In genomic region chr10:3852147-3852904, GRCh38 we compare ENCODE assay signal across 1 cellular context.
A peak's percentile ranks its signal among the peaks of the same experiment; 100 is the strongest.
TF ChIP-seq lines count a peak whose summit lies in the region.

No MANE protein-coding gene starts in this region.

TF ChIP-seq in K562, 482 proteins besides CTCF, POLR2A, EP300 and RAD21 (continued from another document and continues in another):
- TF ChIP-seq ZNF551 (CRISPR knock-in tag; IDR thresholded peaks at IDR 0.05) (no peak), OTX1 (CRISPR knock-in tag; IDR thresholded peaks at IDR 0.05) (no peak), ETV6 (IDR thresholded peaks at IDR 0.05; ENCODE audit: borderline replicate concordance in 1 of 2, low read depth in 2 of 2, low read length in 1 of 2) (no peak), ETV6 (CRISPR knock-in tag; IDR thresholded peaks at IDR 0.05; ENCODE audit: borderline replicate concordance) (no peak), TCF3 (CRISPR knock-in tag; IDR thresholded peaks at IDR 0.05) (peak; percentile 18; the same call in 1 of the 2 replicates), CBX1 (IDR thresholded peaks at IDR 0.05; ENCODE audit: low read depth) (no peak), CREM (IDR thresholded peaks at IDR 0.05; ENCODE audit: low read depth) (peak; percentile 81), ZNF3 (CRISPR knock-in tag; IDR thresholded peaks at IDR 0.05) (no peak), NFYB (IDR thresholded peaks at IDR 0.05; ENCODE audit: extremely low read depth, insufficient read length) (no peak), ZNF41 (CRISPR knock-in tag; conservative IDR thresholded peaks at IDR 0.05) (no peak), RBM14 (IDR thresholded peaks at IDR 0.05; ENCODE audit: borderline replicate concordance, insufficient read depth, low read depth, low read length) (no peak), SMAD1 (IDR thresholded peaks at IDR 0.05; ENCODE audit: low read depth, low read length, partially characterized antibody) (no peak), BRF1 (IDR thresholded peaks at IDR 0.05; ENCODE audit: borderline replicate concordance, extremely low read depth, insufficient read length) (no peak), MTF1 (CRISPR knock-in tag; IDR thresholded peaks at IDR 0.05; ENCODE audit: borderline replicate concordance) (no peak), SRSF7 (optimal IDR thresholded peaks at IDR 0.05; ENCODE audit: low read depth, low read length) (no peak), TAF15 (IDR thresholded peaks at IDR 0.05; ENCODE audit: low read depth, low read length) (no peak), SP2 (IDR thresholded peaks at IDR 0.05; ENCODE audit: extremely low read depth, low read depth, low read length, poor library complexity, severe bottlenecking) (no peak), KLF16 (IDR thresholded peaks at IDR 0.05) (no peak), MCM7 (IDR thresholded peaks at IDR 0.05) (no peak), MEF2D (tag; conservative IDR thresholded peaks at IDR 0.05; ENCODE audit: low read depth) (peak; percentile 79; the same call in 1 of the 2 replicates), ASH1L (IDR thresholded peaks at IDR 0.05; ENCODE audit: borderline replicate concordance, low read depth, partially characterized antibody) (no peak), PATZ1 (CRISPR knock-in tag; IDR thresholded peaks at IDR 0.05; ENCODE audit: borderline replicate concordance) (no peak), SPI1 (IDR thresholded peaks at IDR 0.05; ENCODE audit: borderline replicate concordance, low read depth, low read length) (no peak), CHCHD3 (CRISPR knock-in tag; IDR thresholded peaks at IDR 0.05) (no peak), MTA3 (IDR thresholded peaks at IDR 0.05; ENCODE audit: borderline replicate concordance) (peak; percentile 56; the same call in 1 of the 2 replicates), ZNF146 (CRISPR knock-in tag; IDR thresholded peaks at IDR 0.05; ENCODE audit: unreplicated experiment) (no peak), ZNF184 (CRISPR knock-in tag; IDR thresholded peaks at IDR 0.05) (no peak), MCM2 (IDR thresholded peaks at IDR 0.05; ENCODE audit: low read depth) (no peak), LCOR (CRISPR knock-in tag; IDR thresholded peaks at IDR 0.05) (no peak), HNRNPLL (IDR thresholded peaks at IDR 0.05; ENCODE audit: low read depth, low read length, poor library complexity, severe bottlenecking) (no peak), U2AF1 (optimal IDR thresholded peaks at IDR 0.05; ENCODE audit: low read depth, low read length) (no peak), SAFB2 (IDR thresholded peaks at IDR 0.05; ENCODE audit: borderline replicate concordance, low read depth, low read length, severe bottlenecking) (no peak), NCOA6 (IDR thresholded peaks at IDR 0.05) (no peak), GABPA (tag; conservative IDR thresholded peaks at IDR 0.05; ENCODE audit: low read depth) (peak; percentile 57)
- TF ChIP-seq, protein P1, sequence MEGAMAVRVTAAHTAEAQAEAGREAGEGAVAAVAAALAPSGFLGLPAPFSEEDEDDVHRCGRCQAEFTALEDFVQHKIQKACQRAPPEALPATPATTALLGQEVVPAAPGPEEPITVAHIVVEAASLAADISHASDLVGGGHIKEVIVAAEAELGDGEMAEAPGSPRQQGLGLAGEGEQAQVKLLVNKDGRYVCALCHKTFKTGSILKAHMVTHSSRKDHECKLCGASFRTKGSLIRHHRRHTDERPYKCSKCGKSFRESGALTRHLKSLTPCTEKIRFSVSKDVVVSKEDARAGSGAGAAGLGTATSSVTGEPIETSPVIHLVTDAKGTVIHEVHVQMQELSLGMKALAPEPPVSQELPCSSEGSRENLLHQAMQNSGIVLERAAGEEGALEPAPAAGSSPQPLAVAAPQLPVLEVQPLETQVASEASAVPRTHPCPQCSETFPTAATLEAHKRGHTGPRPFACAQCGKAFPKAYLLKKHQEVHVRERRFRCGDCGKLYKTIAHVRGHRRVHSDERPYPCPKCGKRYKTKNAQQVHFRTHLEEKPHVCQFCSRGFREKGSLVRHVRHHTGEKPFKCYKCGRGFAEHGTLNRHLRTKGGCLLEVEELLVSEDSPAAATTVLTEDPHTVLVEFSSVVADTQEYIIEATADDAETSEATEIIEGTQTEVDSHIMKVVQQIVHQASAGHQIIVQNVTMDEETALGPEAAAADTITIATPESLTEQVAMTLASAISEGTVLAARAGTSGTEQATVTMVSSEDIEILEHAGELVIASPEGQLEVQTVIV (CRISPR knock-in tag; IDR thresholded peaks at IDR 0.05; ENCODE audit: borderline replicate concordance), result no peak
- TF ChIP-seq, protein P2, sequence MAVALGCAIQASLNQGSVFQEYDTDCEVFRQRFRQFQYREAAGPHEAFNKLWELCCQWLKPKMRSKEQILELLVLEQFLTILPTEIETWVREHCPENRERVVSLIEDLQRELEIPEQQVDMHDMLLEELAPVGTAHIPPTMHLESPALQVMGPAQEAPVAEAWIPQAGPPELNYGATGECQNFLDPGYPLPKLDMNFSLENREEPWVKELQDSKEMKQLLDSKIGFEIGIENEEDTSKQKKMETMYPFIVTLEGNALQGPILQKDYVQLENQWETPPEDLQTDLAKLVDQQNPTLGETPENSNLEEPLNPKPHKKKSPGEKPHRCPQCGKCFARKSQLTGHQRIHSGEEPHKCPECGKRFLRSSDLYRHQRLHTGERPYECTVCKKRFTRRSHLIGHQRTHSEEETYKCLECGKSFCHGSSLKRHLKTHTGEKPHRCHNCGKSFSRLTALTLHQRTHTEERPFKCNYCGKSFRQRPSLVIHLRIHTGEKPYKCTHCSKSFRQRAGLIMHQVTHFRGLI (CRISPR knock-in tag; IDR thresholded peaks at IDR 0.05), result no peak
- TF ChIP-seq, protein P3, sequence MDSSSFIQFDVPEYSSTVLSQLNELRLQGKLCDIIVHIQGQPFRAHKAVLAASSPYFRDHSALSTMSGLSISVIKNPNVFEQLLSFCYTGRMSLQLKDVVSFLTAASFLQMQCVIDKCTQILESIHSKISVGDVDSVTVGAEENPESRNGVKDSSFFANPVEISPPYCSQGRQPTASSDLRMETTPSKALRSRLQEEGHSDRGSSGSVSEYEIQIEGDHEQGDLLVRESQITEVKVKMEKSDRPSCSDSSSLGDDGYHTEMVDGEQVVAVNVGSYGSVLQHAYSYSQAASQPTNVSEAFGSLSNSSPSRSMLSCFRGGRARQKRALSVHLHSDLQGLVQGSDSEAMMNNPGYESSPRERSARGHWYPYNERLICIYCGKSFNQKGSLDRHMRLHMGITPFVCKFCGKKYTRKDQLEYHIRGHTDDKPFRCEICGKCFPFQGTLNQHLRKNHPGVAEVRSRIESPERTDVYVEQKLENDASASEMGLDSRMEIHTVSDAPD (CRISPR knock-in tag; IDR thresholded peaks at IDR 0.05), result no peak
- TF ChIP-seq, protein P4, sequence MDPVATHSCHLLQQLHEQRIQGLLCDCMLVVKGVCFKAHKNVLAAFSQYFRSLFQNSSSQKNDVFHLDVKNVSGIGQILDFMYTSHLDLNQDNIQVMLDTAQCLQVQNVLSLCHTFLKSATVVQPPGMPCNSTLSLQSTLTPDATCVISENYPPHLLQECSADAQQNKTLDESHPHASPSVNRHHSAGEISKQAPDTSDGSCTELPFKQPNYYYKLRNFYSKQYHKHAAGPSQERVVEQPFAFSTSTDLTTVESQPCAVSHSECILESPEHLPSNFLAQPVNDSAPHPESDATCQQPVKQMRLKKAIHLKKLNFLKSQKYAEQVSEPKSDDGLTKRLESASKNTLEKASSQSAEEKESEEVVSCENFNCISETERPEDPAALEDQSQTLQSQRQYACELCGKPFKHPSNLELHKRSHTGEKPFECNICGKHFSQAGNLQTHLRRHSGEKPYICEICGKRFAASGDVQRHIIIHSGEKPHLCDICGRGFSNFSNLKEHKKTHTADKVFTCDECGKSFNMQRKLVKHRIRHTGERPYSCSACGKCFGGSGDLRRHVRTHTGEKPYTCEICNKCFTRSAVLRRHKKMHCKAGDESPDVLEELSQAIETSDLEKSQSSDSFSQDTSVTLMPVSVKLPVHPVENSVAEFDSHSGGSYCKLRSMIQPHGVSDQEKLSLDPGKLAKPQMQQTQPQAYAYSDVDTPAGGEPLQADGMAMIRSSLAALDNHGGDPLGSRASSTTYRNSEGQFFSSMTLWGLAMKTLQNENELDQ (CRISPR knock-in tag; IDR thresholded peaks at IDR 0.05; ENCODE audit: borderline replicate concordance), result no peak
- TF ChIP-seq, protein P5, sequence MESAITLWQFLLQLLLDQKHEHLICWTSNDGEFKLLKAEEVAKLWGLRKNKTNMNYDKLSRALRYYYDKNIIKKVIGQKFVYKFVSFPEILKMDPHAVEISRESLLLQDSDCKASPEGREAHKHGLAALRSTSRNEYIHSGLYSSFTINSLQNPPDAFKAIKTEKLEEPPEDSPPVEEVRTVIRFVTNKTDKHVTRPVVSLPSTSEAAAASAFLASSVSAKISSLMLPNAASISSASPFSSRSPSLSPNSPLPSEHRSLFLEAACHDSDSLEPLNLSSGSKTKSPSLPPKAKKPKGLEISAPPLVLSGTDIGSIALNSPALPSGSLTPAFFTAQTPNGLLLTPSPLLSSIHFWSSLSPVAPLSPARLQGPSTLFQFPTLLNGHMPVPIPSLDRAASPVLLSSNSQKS (CRISPR knock-in tag; IDR thresholded peaks at IDR 0.05), result no peak
- TF ChIP-seq, protein P6, sequence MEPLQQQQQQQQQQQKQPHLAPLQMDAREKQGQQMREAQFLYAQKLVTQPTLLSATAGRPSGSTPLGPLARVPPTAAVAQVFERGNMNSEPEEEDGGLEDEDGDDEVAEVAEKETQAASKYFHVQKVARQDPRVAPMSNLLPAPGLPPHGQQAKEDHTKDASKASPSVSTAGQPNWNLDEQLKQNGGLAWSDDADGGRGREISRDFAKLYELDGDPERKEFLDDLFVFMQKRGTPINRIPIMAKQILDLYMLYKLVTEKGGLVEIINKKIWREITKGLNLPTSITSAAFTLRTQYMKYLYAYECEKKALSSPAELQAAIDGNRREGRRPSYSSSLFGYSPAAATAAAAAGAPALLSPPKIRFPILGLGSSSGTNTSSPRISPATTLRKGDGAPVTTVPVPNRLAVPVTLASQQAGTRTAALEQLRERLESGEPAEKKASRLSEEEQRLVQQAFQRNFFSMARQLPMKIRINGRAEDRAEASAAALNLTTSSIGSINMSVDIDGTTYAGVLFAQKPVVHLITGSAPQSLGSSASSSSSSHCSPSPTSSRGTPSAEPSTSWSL (CRISPR knock-in tag; IDR thresholded peaks at IDR 0.05; ENCODE audit: borderline replicate concordance), result no peak
- TF ChIP-seq, protein P7, sequence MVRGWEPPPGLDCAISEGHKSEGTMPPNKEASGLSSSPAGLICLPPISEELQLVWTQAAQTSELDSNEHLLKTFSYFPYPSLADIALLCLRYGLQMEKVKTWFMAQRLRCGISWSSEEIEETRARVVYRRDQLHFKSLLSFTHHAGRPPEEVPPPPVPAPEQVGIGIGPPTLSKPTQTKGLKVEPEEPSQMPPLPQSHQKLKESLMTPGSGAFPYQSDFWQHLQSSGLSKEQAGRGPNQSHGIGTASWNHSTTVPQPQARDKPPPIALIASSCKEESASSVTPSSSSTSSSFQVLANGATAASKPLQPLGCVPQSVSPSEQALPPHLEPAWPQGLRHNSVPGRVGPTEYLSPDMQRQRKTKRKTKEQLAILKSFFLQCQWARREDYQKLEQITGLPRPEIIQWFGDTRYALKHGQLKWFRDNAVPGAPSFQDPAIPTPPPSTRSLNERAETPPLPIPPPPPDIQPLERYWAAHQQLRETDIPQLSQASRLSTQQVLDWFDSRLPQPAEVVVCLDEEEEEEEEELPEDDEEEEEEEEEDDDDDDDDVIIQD (CRISPR knock-in tag; IDR thresholded peaks at IDR 0.05), result no peak
- TF ChIP-seq, protein P8, sequence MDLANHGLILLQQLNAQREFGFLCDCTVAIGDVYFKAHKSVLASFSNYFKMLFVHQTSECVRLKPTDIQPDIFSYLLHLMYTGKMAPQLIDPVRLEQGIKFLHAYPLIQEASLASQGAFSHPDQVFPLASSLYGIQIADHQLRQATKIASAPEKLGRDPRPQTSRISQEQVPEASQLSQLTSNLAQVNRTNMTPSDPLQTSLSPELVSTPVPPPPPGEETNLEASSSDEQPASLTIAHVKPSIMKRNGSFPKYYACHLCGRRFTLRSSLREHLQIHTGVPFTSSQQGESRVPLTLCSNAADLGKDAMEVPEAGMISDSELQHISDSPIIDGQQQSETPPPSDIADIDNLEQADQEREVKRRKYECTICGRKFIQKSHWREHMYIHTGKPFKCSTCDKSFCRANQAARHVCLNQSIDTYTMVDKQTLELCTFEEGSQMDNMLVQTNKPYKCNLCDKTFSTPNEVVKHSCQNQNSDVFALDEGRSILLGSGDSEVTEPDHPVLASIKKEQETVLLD (IDR thresholded peaks at IDR 0.05), result no peak; the same call in 1 of the 2 replicates
